Comparison of ENCODE assay signal across 15 cellular contexts in genomic region chr2:120531863-120532600, GRCh38.
DNase-seq lines count a peak whose midpoint lies in the region; ATAC-seq and TF ChIP-seq lines count a peak whose summit lies in the region.
"Had no signal": no experiment of that assay in that cellular context is flagged by ENCODE, and none has a peak within 500 bp of the region (broad histone marks: within the 10 kb centered on the region; RNA-seq: fewer than 3 reads in every experiment).

No MANE protein-coding gene starts in this region.

- peak; percentile 35 to 44 for ATAC-seq in lower lobe of right lung
- no peak for ATAC-seq in GM18498 (IDR thresholded peaks at IDR 0.05; ENCODE audit: unreplicated experiment)
- ATAC-seq: body of pancreas, Panc1 had no signal

- H3K79me2 ChIP-seq in GM23248 (ENCODE audit: insufficient read depth), result no peaks in the 10 kb centered on the region

- H3K4me1 ChIP-seq in adipocyte (ENCODE audit: control insufficient read depth, insufficient read depth, low read length), result peaks cover 24% of the 10 kb centered on the region
- no peaks in the 10 kb centered on the region for H3K4me1 ChIP-seq in lower lobe of right lung
- H3K4me1 ChIP-seq in spleen, result peaks cover 0 to 11% (median 0%) of the 10 kb centered on the region in 6 donors
- peaks cover 6% of the 10 kb centered on the region for H3K4me1 ChIP-seq in GM23248 (ENCODE audit: insufficient read depth)

- peak; percentile 47 for DNase-seq in adipocyte (ENCODE audit: low read depth)
- DNase-seq in fibroblast of pulmonary artery (ENCODE audit: low read depth), result peak; percentile 60
- DNase-seq in lower lobe of right lung, result no peak
- peak; percentile 66 for DNase-seq in spleen
- no peak for DNase-seq in GM23248
- DNase-seq in activated effector memory CD4-positive, alpha-beta T cell treated with anti-CD3 and anti-CD28 coated beads, Interleukin-2, amount 50 U/mL, for 16 hours, result no peak
- no peak for DNase-seq in activated CD8-positive, alpha-beta memory T cell treated with anti-CD3 and anti-CD28 coated beads, Interleukin-2, amount 50 U/mL, for 48 hours
- DNase-seq: activated CD4-positive, alpha-beta T cell treated with anti-CD3 and anti-CD28 coated beads for 48 hours; NCI-H1105 treated with DMSO at 0.1 percent for 48 hours; NCI-H2081; NCI-H446; nucleus accumbens had no signal

- no peak overlapping the region for H3K4me3 ChIP-seq in adipocyte (ENCODE audit: low read length)
- no peak overlapping the region for H3K4me3 ChIP-seq in fibroblast of pulmonary artery (replicated peaks; ENCODE audit: low read depth, low read length)
- H3K4me3 ChIP-seq in lower lobe of right lung, result no peak overlapping the region
- no peak overlapping the region for H3K4me3 ChIP-seq in spleen
- H3K4me3 ChIP-seq in GM23248, result no peak overlapping the region
- H3K4me3 ChIP-seq: body of pancreas had no signal

- H3K36me3 ChIP-seq in adipocyte (ENCODE audit: control insufficient read depth, insufficient read depth, low read length, severe bottlenecking) (no peaks in the 10 kb centered on the region), lower lobe of right lung (no peaks in the 10 kb centered on the region), spleen (no peaks in the 10 kb centered on the region), GM23248 (ENCODE audit: low read depth) (no peaks in the 10 kb centered on the region)

- peaks cover 5% of the 10 kb centered on the region for H3K9me3 ChIP-seq in adipocyte (ENCODE audit: control insufficient read depth, low read length)
- H3K9me3 ChIP-seq in lower lobe of right lung, result no peaks in the 10 kb centered on the region
- H3K9me3 ChIP-seq in spleen, result peaks cover 0 to 14% (median 4%) of the 10 kb centered on the region in 8 donors
- no peaks in the 10 kb centered on the region for H3K9me3 ChIP-seq in GM23248 (ENCODE audit: low read depth)
- H3K9me3 ChIP-seq: body of pancreas had no signal

- no peaks in the 10 kb centered on the region for H3F3A ChIP-seq in GM23248 (ENCODE audit: insufficient read depth)

- H3K27ac ChIP-seq in lower lobe of right lung (no peak overlapping the region), spleen (peak overlapping the region in 1 of 8 donors; percentile 12), GM23248 (no peak overlapping the region)
- H3K27ac ChIP-seq: body of pancreas had no signal

- in situ Hi-C loops in GM23248 (cut with MboI), result no loop called here

- peaks cover 25% of the 10 kb centered on the region for H3K27me3 ChIP-seq in adipocyte (replicated peaks; ENCODE audit: control insufficient read depth, insufficient read depth, low read length)
- peaks cover 4% of the 10 kb centered on the region for H3K27me3 ChIP-seq in lower lobe of right lung (ENCODE audit: low read depth)
- peaks cover 0 to 48% (median 0%) of the 10 kb centered on the region in 7 donors for H3K27me3 ChIP-seq in spleen (replicated peaks in 1 of 7)
- no peaks in the 10 kb centered on the region for H3K27me3 ChIP-seq in GM23248 (replicated peaks; ENCODE audit: insufficient read depth)
- H3K27me3 ChIP-seq: body of pancreas had no signal

- H3K9me2 ChIP-seq in GM23248 (ENCODE audit: insufficient read depth), result no peaks in the 10 kb centered on the region

- H2AFZ ChIP-seq in GM23248, result no peak overlapping the region

- H4K20me1 ChIP-seq in GM23248 (ENCODE audit: insufficient read depth), result no peaks in the 10 kb centered on the region

- 69 to 84% (median 75%) methylated on average over 3 to 4 of the region's 4 CpGs for WGBS in spleen, 5 donors
- WGBS in GM23248 (ENCODE audit: low coverage in 1 of 2, low lambda C conversion rate in 2 of 2, missing lambda C conversion rate in 2 of 2), 2 experiments, result 35 to 38% methylated on average over 4 of the region's 4 CpGs

- intact Hi-C loops in lower lobe of right lung (cut with DNase I) (no loop called here), spleen (cut with DNase I; ENCODE audit: low total_unique reads) (no loop called here)

- no peak overlapping the region for H3K9ac ChIP-seq in adipocyte (ENCODE audit: low read length)
- H3K9ac ChIP-seq in GM23248, result no peak overlapping the region

- H3K4me2 ChIP-seq in GM23248 (ENCODE audit: unreplicated experiment), result no peak overlapping the region

- TF ChIP-seq CTCF in fibroblast of pulmonary artery (IDR thresholded peaks at IDR 0.05; ENCODE audit: low read length, missing control alignments) (peak; percentile 7), lower lobe of right lung (IDR thresholded peaks at IDR 0.05) (no peak), spleen (IDR thresholded peaks at IDR 0.05 in 8 of 11, conservative IDR thresholded peaks at IDR 0.05 in 3 of 11) (no peak)

- TF ChIP-seq POLR2A in spleen (IDR thresholded peaks at IDR 0.05), result no peak

Comparison
In these comparisons a context has a peak if more than half of its experiments do, and no peak if none do; other contexts are left out.
1. DNase-seq: peak in adipocyte (single experiment), fibroblast of pulmonary artery (single experiment) and spleen (single experiment); none in lower lobe of right lung (single experiment), GM23248 (single experiment), activated effector memory CD4-positive, alpha-beta T cell treated with anti-CD3 and anti-CD28 coated beads, Interleukin-2, amount 50 U/mL, for 16 hours (single experiment) and activated CD8-positive, alpha-beta memory T cell treated with anti-CD3 and anti-CD28 coated beads, Interleukin-2, amount 50 U/mL, for 48 hours (single experiment).